ENCODE assay signal across 8 cellular contexts in genomic region chr15:75647370-75648155, GRCh38. TPM values are rescaled to one million over a fixed set of nuclear protein-coding genes. Genes with fewer than 3 reads are reported as not detected.
A peak's percentile ranks its signal among the peaks of the same experiment; 100 is the strongest.
DNase-seq lines count a peak whose midpoint lies in the region; ATAC-seq and TF ChIP-seq lines count a peak whose summit lies in the region.

SNX33 (plus strand) TSS chr15:75647912; CDS start chr15:75649103, 1,191 bp downstream.

- H3K27ac Mint-ChIP-seq in CD14-positive monocyte = peak within 1 kb of the TSS; percentile 49 to 81 (median 69)
- H3K27ac Mint-ChIP-seq in naive thymus-derived CD8-positive, alpha-beta T cell = peak within 1 kb of the TSS; percentile 61 to 88 (median 78)

- in situ Hi-C loops in HAP-1 (cut with MboI; ENCODE audit: low sequenced_read_pairs) = no loop called here

- POLR2A ChIA-PET in naive thymus-derived CD8-positive, alpha-beta T cell (lab: Charles Lee) = interaction anchor here (0.5 to 2.4 kb wide), 11 partner anchors 9 to 294 kb away, joined by 3 to 13 read pairs (median 6); partner anchors contain the start of genes MAN2C1, SIN3A and SNUPN

- TF ChIP-seq CTCF in CD14-positive monocyte (IDR thresholded peaks at IDR 0.05) = peak; percentile 45
- peak; percentile 40 to 68 (median 46) for TF ChIP-seq CTCF in Peyer's patch (IDR thresholded peaks at IDR 0.05)
- TF ChIP-seq CTCF in stomach (IDR thresholded peaks at IDR 0.05) = peak in 5 of 7 experiments; percentile 23 to 57 (median 47)

- H3K4me3 ChIP-seq in HAP-1 (peak within 1 kb of the TSS; percentile 90), Peyer's patch (peak within 1 kb of the TSS; percentile 72 to 82 (median 78)), stomach (peak within 1 kb of the TSS; percentile 66 to 91 (median 81))

- H3K27me3 ChIP-seq in HAP-1 (ENCODE audit: low read depth) = no peaks in the 10 kb centered on the region
- H3K27me3 ChIP-seq in Peyer's patch = no peaks in the 10 kb centered on the region
- H3K27me3 ChIP-seq in stomach = no peaks in the 10 kb centered on the region

- H3K36me3 Mint-ChIP-seq in CD14-positive monocyte = peaks cover 21% of the 10 kb centered on the region in 2 donors
- H3K36me3 Mint-ChIP-seq in naive thymus-derived CD8-positive, alpha-beta T cell = no peaks in the 10 kb centered on the region

- intact Hi-C loops in CD14-positive monocyte (cut with micrococcal nuclease) (loop anchor here in 1 of 2 donors (2.0 kb wide), 1 partner anchor 71 kb away; no protein-coding TSS in a partner anchor), stomach (cut with DNase I; ENCODE audit: low total_unique reads) (no loop called here)

- peaks cover 0 to 4% (median 0%) of the 10 kb centered on the region in 7 donors for H3K9me3 Mint-ChIP-seq in CD14-positive monocyte
- H3K9me3 Mint-ChIP-seq in naive thymus-derived CD8-positive, alpha-beta T cell = no peaks in the 10 kb centered on the region

- H3K4me1 Mint-ChIP-seq in CD14-positive monocyte = peaks cover 54% of the 10 kb centered on the region
- H3K4me1 Mint-ChIP-seq in naive thymus-derived CD8-positive, alpha-beta T cell = peaks cover 11 to 37% (median 33%) of the 10 kb centered on the region in 4 donors

- H3K9me3 ChIP-seq in HAP-1 (no peaks in the 10 kb centered on the region), Peyer's patch (no peaks in the 10 kb centered on the region), stomach (no peaks in the 10 kb centered on the region)

- peak within 1 kb of the TSS; percentile 96 to 98 for H3K4me3 Mint-ChIP-seq in CD14-positive monocyte
- H3K4me3 Mint-ChIP-seq in naive thymus-derived CD8-positive, alpha-beta T cell = peak within 1 kb of the TSS; percentile 79 to 93 (median 87)

- peak; percentile 83 to 89 for TF ChIP-seq POLR2A in Peyer's patch (IDR thresholded peaks at IDR 0.05)
- peak in 1 of 4 donors; percentile 33 for TF ChIP-seq POLR2A in stomach (IDR thresholded peaks at IDR 0.05)

- H3K27ac ChIP-seq in Peyer's patch (peak within 1 kb of the TSS; percentile 77 to 96 (median 88)), stomach (peak within 1 kb of the TSS; percentile 93 to 97 (median 96))

- H3K27me3 Mint-ChIP-seq in CD14-positive monocyte (ENCODE audit: low read depth in 3 of 3) = peaks cover 12 to 22% (median 21%) of the 10 kb centered on the region in 3 donors
- no peaks in the 10 kb centered on the region for H3K27me3 Mint-ChIP-seq in naive thymus-derived CD8-positive, alpha-beta T cell

- WGBS in stomach, 5 donors = 0 to 2% (median 0%) methylated on average over 11 to 76 of the region's 76 CpGs

- ATAC-seq in naive thymus-derived CD8-positive, alpha-beta T cell = peak; percentile 70 to 83
- ATAC-seq in HG03457 (IDR thresholded peaks at IDR 0.05; ENCODE audit: unreplicated experiment) = no peak

- DNase-seq in CD14-positive monocyte (ENCODE audit: low spot score) (no peak), HAP-1 (ENCODE audit: low spot score in 2 of 2) (peak; percentile 97 to 99), Peyer's patch (peak; percentile 28 to 90 (median 85)), activated gamma-delta T cell (lab: John Stamatoyannopoulos, UW) (peak; percentile 53), fibroblast of the conjunctiva (ENCODE audit: low read depth) (peak; percentile 75), stomach (peak; percentile 82)
- DNase-seq in naive thymus-derived CD8-positive, alpha-beta T cell = peak in 9 of 10 donors; percentile 12 to 68 (median 48)

- H3K4me1 ChIP-seq in HAP-1 (peaks cover 30% of the 10 kb centered on the region), Peyer's patch (peaks cover 0 to 53% (median 0%) of the 10 kb centered on the region in 4 donors), stomach (peaks cover 53 to 57% (median 55%) of the 10 kb centered on the region in 4 donors)

- H3K36me3 ChIP-seq in HAP-1 (replicated peaks) = peaks cover 17% of the 10 kb centered on the region
- H3K36me3 ChIP-seq in Peyer's patch = no peaks in the 10 kb centered on the region
- peaks cover 0 to 15% (median 8%) of the 10 kb centered on the region in 4 donors for H3K36me3 ChIP-seq in stomach

- peak; percentile 45 for TF ChIP-seq EP300 in stomach (IDR thresholded peaks at IDR 0.05)

RNA-seq across cellular contexts. Expression of gene SNX33, which starts in this region (rescaled TPM):
- polyA plus RNA-seq in CD14-positive monocyte (1 to 10 TPM; 2.4 TPM), stomach (10 to 100 TPM; 11.0 to 15.6 (median 11.6) TPM)
- total RNA-seq in Peyer's patch (10 to 100 TPM; 35.5 to 53.7 (median 49.5) TPM), stomach (10 to 100 TPM; 12.5 to 36.8 (median 23.9) TPM)
- 1 to 10 TPM; 1.7 TPM for total RNA-seq in naive thymus-derived CD8-positive, alpha-beta T cell
- under 1 TPM; 0.05 to 0.44 (median 0.30) TPM for polyA plus RNA-seq in naive thymus-derived CD8-positive, alpha-beta T cell

Comparison
In these comparisons a context has a peak if more than half of its experiments do, and no peak if none do; other contexts are left out.
1. RNA of gene SNX33 (total RNA-seq): 35.5 to 53.7 TPM in Peyer's patch and 12.5 to 36.8 TPM in stomach; 1.7 TPM in naive thymus-derived CD8-positive, alpha-beta T cell; every median in the first group is over 4 times any median in the second.
2. Peak in every context shown above with its lines, with median percentiles within 50 percentile points of each other: CTCF ChIP-seq and H3K4me3 ChIP-seq.